In the genomic region with DNA sequence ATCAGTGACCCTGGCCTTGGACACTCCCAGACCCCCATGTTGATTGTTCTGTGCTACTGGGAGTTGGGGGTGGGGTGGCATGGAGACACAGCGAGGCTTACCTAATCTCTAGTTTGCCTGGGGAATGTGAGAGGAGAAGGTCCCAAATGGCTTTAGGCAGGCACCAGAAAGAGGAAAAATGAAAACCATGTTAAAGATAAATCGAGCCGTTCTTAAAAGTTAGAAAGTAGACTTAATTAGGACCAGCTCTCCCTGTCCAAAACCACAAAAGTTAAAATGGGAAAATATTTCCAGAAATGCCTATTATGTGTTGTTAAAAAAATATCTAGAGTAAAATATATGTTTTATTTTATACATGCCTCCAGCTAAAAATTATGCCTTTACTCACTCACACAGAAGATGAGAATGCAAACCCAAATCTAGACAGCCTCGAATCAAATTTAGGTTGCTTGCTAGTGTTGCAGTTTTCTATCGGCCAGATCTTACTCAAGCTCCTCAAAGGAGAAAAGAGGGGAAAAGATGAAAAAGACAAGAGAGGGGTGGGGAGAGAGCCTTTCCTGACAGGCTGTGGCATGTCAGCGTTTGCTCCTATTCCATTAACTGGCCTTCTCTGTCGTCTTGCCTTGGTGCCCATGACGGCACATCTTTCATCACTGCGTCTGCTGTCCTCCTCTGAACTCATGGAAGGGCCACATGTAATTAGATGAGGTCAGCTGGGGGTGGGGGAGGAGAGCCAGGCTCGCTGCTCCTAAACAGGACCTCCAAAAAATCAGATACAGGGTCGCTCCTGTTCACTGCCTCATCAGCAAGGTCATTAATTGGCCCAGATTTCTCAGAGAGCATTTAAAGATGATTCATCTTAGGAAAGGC, we compare ENCODE assay signal across 32 cellular contexts. TPM values are rescaled to one million over a fixed set of nuclear protein-coding genes. Genes with fewer than 3 reads are reported as not detected.
DNase-seq lines count a peak whose midpoint lies in the region; ATAC-seq and TF ChIP-seq lines count a peak whose summit lies in the region.
"Had no signal": no experiment of that assay in that cellular context is flagged by ENCODE, and none has a peak within 500 bp of the region (broad histone marks: within the 10 kb centered on the region; RNA-seq: fewer than 3 reads in every experiment).

No MANE protein-coding gene starts in this region.

- H2BK12ac ChIP-seq in trophoblast cell (ENCODE audit: low read length): peak overlapping the region; percentile 67

- H2BK120ac ChIP-seq in trophoblast cell (ENCODE audit: insufficient read depth, low read length, poor library complexity): peak overlapping the region; percentile 79

- H3K27me3 ChIP-seq in trophoblast cell (ENCODE audit: insufficient read depth, low read length): no peaks in the 10 kb centered on the region
- no peaks in the 10 kb centered on the region for H3K27me3 ChIP-seq in ascending aorta
- no peaks in the 10 kb centered on the region for H3K27me3 ChIP-seq in tibial artery
- H3K27me3 ChIP-seq: BLaER1, tibial nerve had no signal

- no peak for TF ChIP-seq CTCF in fibroblast of mammary gland (conservative IDR thresholded peaks at IDR 0.05; ENCODE audit: control insufficient read depth, insufficient read depth, low read depth, low read length)
- no peak for TF ChIP-seq CTCF in ascending aorta (IDR thresholded peaks at IDR 0.05)
- TF ChIP-seq CTCF in tibial artery (IDR thresholded peaks at IDR 0.05): no peak

- H3K79me2 ChIP-seq in trophoblast cell (ENCODE audit: control insufficient read depth, insufficient read depth, low read length, poor library complexity): no peaks in the 10 kb centered on the region

- DNase-seq in ELF-1 (ENCODE audit: low read depth, low spot score) (peak; percentile 28), fibroblast of mammary gland (ENCODE audit: low read depth) (peak; percentile 68), trophoblast cell (peak in 1 of 2 donors; percentile 56), ascending aorta (ENCODE audit: low spot score in 2 of 2) (no peak), tibial artery (no peak), COLO668 (lab: John Stamatoyannopoulos, UW; ENCODE audit: unreplicated experiment) (no peak)
- DNase-seq: activated CD4-positive, alpha-beta memory T cell treated with anti-CD3 and anti-CD28 coated beads for 36 hours; activated CD8-positive, alpha-beta memory T cell treated with anti-CD3 and anti-CD28 coated beads, Interleukin-2, amount 50 U/mL, for 4 hours; activated naive CD4-positive, alpha-beta T cell treated with anti-CD3 and anti-CD28 coated beads, Interleukin-2, amount 10 ng/mL, durations not matched to agents 7 days and 5 days; amygdala; DMS53; GOT3; left ventricle myocardium superior; midbrain; naive thymus-derived CD4-positive, alpha-beta T cell; NCI-H1092 treated with DMSO at 0.1 percent for 48 hours; NCI-H1694 treated with DMSO at 0.1 percent for 48 hours; NCI-H510A; stimulated activated CD4-positive, alpha-beta T cell treated with anti-CD3 and anti-CD28 coated beads, Interleukin-15, amount 100 ng/mL, for 24 hours; stimulated activated CD4-positive, alpha-beta T cell treated with anti-CD3 and anti-CD28 coated beads, Interleukin-4, amount 100 ng/mL, for 4 hours had no signal

- no peak overlapping the region for H3K9ac ChIP-seq in trophoblast cell (ENCODE audit: low read length)
- H3K9ac ChIP-seq: BLaER1 had no signal

- no peak overlapping the region for H3K23ac ChIP-seq in trophoblast cell (ENCODE audit: low read length)

- H4K8ac ChIP-seq in trophoblast cell (ENCODE audit: low read depth, low read length): peak overlapping the region; percentile 47

- H2BK5ac ChIP-seq in trophoblast cell (ENCODE audit: low read depth, low read length, poor library complexity): peak overlapping the region; percentile 58

- no peak overlapping the region for H3K4me3 ChIP-seq in fibroblast of mammary gland (ENCODE audit: control insufficient read depth, low read depth, low read length)
- H3K4me3 ChIP-seq in trophoblast cell (ENCODE audit: low read depth, low read length): no peak overlapping the region
- no peak overlapping the region for H3K4me3 ChIP-seq in ascending aorta
- H3K4me3 ChIP-seq in tibial artery: no peak overlapping the region
- H3K4me3 ChIP-seq: BLaER1, K562, prostate gland, tibial nerve had no signal

- intact Hi-C loops in ascending aorta (cut with DNase I): no loop called here
- intact Hi-C loops in tibial artery (cut with DNase I; ENCODE audit: low total_unique reads): no loop called here

- H4K91ac ChIP-seq in trophoblast cell (ENCODE audit: low read depth, low read length): peak overlapping the region; percentile 53

- peaks cover 19 to 37% of the 10 kb centered on the region in 2 experiments for H3K4me1 ChIP-seq in trophoblast cell (ENCODE audit: control insufficient read depth in 1 of 2, insufficient read depth in 2 of 2, low read length in 2 of 2)
- H3K4me1 ChIP-seq in ascending aorta: no peaks in the 10 kb centered on the region
- H3K4me1 ChIP-seq in tibial artery: peaks cover 0 to 5% (median 0%) of the 10 kb centered on the region in 4 donors
- H3K4me1 ChIP-seq: prostate gland had no signal

- H2AK5ac ChIP-seq in trophoblast cell (ENCODE audit: low read length): no peak overlapping the region

- H3K9me3 ChIP-seq in trophoblast cell (ENCODE audit: insufficient read depth, low read depth, low read length) (no peaks in the 10 kb centered on the region), ascending aorta (no peaks in the 10 kb centered on the region), tibial artery (no peaks in the 10 kb centered on the region)
- H3K9me3 ChIP-seq: BLaER1, prostate gland, tibial nerve had no signal

- ATAC-seq in SK-N-SH treated with all-trans-retinoic acid at 6 μM for 48 hours (peak; percentile 65), GM19351 (IDR thresholded peaks at IDR 0.05; ENCODE audit: unreplicated experiment) (no peak)
- ATAC-seq: activated CD4-positive, CD25-positive, alpha-beta regulatory T cell treated with anti-CD3 and anti-CD28 coated beads, Interleukin-2, amount 50 U/mL, for 24 hours; K562; left ventricle myocardium superior; naive thymus-derived CD4-positive, alpha-beta T cell; sciatic nerve had no signal

- H3K79me1 ChIP-seq in trophoblast cell (ENCODE audit: low read length): peaks cover 38% of the 10 kb centered on the region

- peak overlapping the region; percentile 48 for H3K4ac ChIP-seq in trophoblast cell (ENCODE audit: low read depth, low read length)

- H3K14ac ChIP-seq in trophoblast cell (ENCODE audit: low read length): peak overlapping the region; percentile 28

- no peak overlapping the region for H2AFZ ChIP-seq in trophoblast cell (ENCODE audit: insufficient read depth, low read length, poor library complexity)

- no CpG with 5 or more reads among the region's 11 CpGs for WGBS in trophoblast cell (ENCODE audit: extremely low coverage, insufficient coverage, insufficient read length)

- no peaks in the 10 kb centered on the region for H3K36me3 ChIP-seq in trophoblast cell (ENCODE audit: control insufficient read depth in 1 of 2, insufficient read depth in 2 of 2, low read length in 2 of 2)
- no peaks in the 10 kb centered on the region for H3K36me3 ChIP-seq in ascending aorta
- no peaks in the 10 kb centered on the region for H3K36me3 ChIP-seq in tibial artery
- H3K36me3 ChIP-seq: BLaER1, prostate gland, tibial nerve had no signal

- H3K27ac ChIP-seq in trophoblast cell (ENCODE audit: low read depth, low read length) (peak overlapping the region; percentile 56), ascending aorta (no peak overlapping the region), tibial artery (no peak overlapping the region)
- H3K27ac ChIP-seq: BLaER1, epithelial cell of prostate, prostate gland, RWPE1, tibial nerve had no signal

- no peak overlapping the region for H3K4me2 ChIP-seq in trophoblast cell (ENCODE audit: low read length)
- H3K4me2 ChIP-seq: BLaER1 had no signal

- no peak overlapping the region for H3K18ac ChIP-seq in trophoblast cell (ENCODE audit: low read length)

- no peak overlapping the region for H4K12ac ChIP-seq in trophoblast cell (ENCODE audit: low read depth, low read length)

TF ChIP-seq in SK-N-SH treated with all-trans-retinoic acid at 6 μM for 48 hours, 23 proteins besides CTCF, POLR2A, EP300 and RAD21:
- TF ChIP-seq ZNF565 (CRISPR knock-in tag; conservative IDR thresholded peaks at IDR 0.05; ENCODE audit: low read depth) (no peak), PPARA (CRISPR knock-in tag; IDR thresholded peaks at IDR 0.05; ENCODE audit: borderline replicate concordance) (no peak), TOX (CRISPR knock-in tag; IDR thresholded peaks at IDR 0.05; ENCODE audit: borderline replicate concordance) (0 out of 2 replicates have a peak, but pooled peaks have one; percentile 38), CSDC2 (CRISPR knock-in tag; IDR thresholded peaks at IDR 0.05) (no peak), RARB (CRISPR knock-in tag; IDR thresholded peaks at IDR 0.05) (no peak)
- TF ChIP-seq, protein P1, sequence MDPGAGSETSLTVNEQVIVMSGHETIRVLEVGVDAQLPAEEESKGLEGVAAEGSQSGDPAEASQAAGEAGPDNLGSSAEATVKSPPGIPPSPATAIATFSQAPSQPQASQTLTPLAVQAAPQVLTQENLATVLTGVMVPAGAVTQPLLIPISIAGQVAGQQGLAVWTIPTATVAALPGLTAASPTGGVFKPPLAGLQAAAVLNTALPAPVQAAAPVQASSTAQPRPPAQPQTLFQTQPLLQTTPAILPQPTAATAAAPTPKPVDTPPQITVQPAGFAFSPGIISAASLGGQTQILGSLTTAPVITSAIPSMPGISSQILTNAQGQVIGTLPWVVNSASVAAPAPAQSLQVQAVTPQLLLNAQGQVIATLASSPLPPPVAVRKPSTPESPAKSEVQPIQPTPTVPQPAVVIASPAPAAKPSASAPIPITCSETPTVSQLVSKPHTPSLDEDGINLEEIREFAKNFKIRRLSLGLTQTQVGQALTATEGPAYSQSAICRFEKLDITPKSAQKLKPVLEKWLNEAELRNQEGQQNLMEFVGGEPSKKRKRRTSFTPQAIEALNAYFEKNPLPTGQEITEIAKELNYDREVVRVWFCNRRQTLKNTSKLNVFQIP (CRISPR knock-in tag; IDR thresholded peaks at IDR 0.05; ENCODE audit: borderline replicate concordance, low read depth): no peak
TF ChIP-seq in SK-N-SH treated with all-trans-retinoic acid at 6 μM for 48 hours: peak in this region for 1.

RNA-seq across cellular contexts. Expression of a gene that starts 49.9 kb away (rescaled TPM):
- polyA plus RNA-seq in trophoblast cell (2013): 0.06 and 0.07 TPM in 2 replicates
- total RNA-seq in ascending aorta: not detected
- total RNA-seq: activated CD4-positive, alpha-beta memory T cell treated with anti-CD3 and anti-CD28 coated beads for 36 hours; bronchial epithelial cell; K562; left ventricle myocardium superior; naive thymus-derived CD4-positive, alpha-beta T cell; sciatic nerve; SK-MEL-5; tibial nerve had no signal
- polyA plus RNA-seq: K562; naive thymus-derived CD4-positive, alpha-beta T cell had no signal

Comparison
In these comparisons a context has a peak if more than half of its experiments do, and no peak if none do; other contexts are left out.
1. DNase-seq: peak in ELF-1 (single experiment) and fibroblast of mammary gland (single experiment); none in ascending aorta (0 of 2), tibial artery (0 of 2) and COLO668 (single experiment).